Comparison of ENCODE assay signal across 1 cellular context in genomic region chr15:89243691-89244511, GRCh38.
A peak's percentile ranks its signal among the peaks of the same experiment; 100 is the strongest.
TF ChIP-seq lines count a peak whose summit lies in the region.

TSS of gene FANCI (plus strand) at chr15:89243979. CDS start at chr15:89247648, 3,669 bp downstream.

TF ChIP-seq in HEK293, 187 proteins besides CTCF, POLR2A, EP300 and RAD21 (continued from another document and continues in another):
- TF ChIP-seq PRDM2 (tag by site-specific recombination; IDR thresholded peaks at IDR 0.05; ENCODE audit: borderline replicate concordance) (no peak), ZNF391 (tag by site-specific recombination; IDR thresholded peaks at IDR 0.05; ENCODE audit: borderline replicate concordance, low read depth) (no peak), ZBTB49 (tag by site-specific recombination; IDR thresholded peaks at IDR 0.05; ENCODE audit: low read depth) (no peak), ZNF202 (tag by site-specific recombination; IDR thresholded peaks at IDR 0.05; ENCODE audit: borderline replicate concordance) (no peak), ZNF23 (tag by site-specific recombination; IDR thresholded peaks at IDR 0.05; ENCODE audit: borderline replicate concordance) (no peak), ZNF398 (tag by site-specific recombination; IDR thresholded peaks at IDR 0.05) (no peak), ZIC2 (tag by site-specific recombination; IDR thresholded peaks at IDR 0.05) (peak; percentile 83), ZNF645 (tag by site-specific recombination; IDR thresholded peaks at IDR 0.05) (no peak), ZNF146 (tag by site-specific recombination; IDR thresholded peaks at IDR 0.05) (no peak), ZNF18 (tag by site-specific recombination; IDR thresholded peaks at IDR 0.05) (no peak), BCL11A (tag by site-specific recombination; IDR thresholded peaks at IDR 0.05; ENCODE audit: low read depth) (no peak), ZNF621 (tag by site-specific recombination; IDR thresholded peaks at IDR 0.05) (no peak), KLF8 (tag by site-specific recombination; IDR thresholded peaks at IDR 0.05) (peak; percentile 63), ZNF580 (tag by site-specific recombination; IDR thresholded peaks at IDR 0.05) (0 out of 2 replicates have a peak, but pooled peaks have one; percentile 39), ZBTB20 (tag by site-specific recombination; IDR thresholded peaks at IDR 0.05) (peak; percentile 61; the same call in 1 of the 2 replicates), ZNF148 (tag by site-specific recombination; IDR thresholded peaks at IDR 0.05; ENCODE audit: borderline replicate concordance) (no peak), ZNF585B (tag by site-specific recombination; IDR thresholded peaks at IDR 0.05) (no peak), YY1 (tag by site-specific recombination; IDR thresholded peaks at IDR 0.05) (no peak; the same call in 1 of the 2 replicates), KLF7 (tag by site-specific recombination; IDR thresholded peaks at IDR 0.05; ENCODE audit: borderline replicate concordance) (no peak; the same call in 1 of the 2 replicates), MZF1 (tag by site-specific recombination; IDR thresholded peaks at IDR 0.05; ENCODE audit: borderline replicate concordance) (no peak), ZBTB17 (tag by site-specific recombination; IDR thresholded peaks at IDR 0.05) (peak; percentile 95), ZNF341 (tag by site-specific recombination; IDR thresholded peaks at IDR 0.05; ENCODE audit: low read depth) (peak; percentile 82; the same call in 1 of the 2 replicates), ZNF664 (tag by site-specific recombination; IDR thresholded peaks at IDR 0.05) (no peak), HIC1 (tag by site-specific recombination; IDR thresholded peaks at IDR 0.05) (no peak), ZNF324 (tag by site-specific recombination; IDR thresholded peaks at IDR 0.05) (no peak; the same call in 1 of the 2 replicates), ZNF394 (tag by site-specific recombination; IDR thresholded peaks at IDR 0.05; ENCODE audit: borderline replicate concordance) (peak; percentile 30; the same call in 1 of the 2 replicates), TCF7L2 (IDR thresholded peaks at IDR 0.05; ENCODE audit: borderline replicate concordance, low read depth, low read length) (no peak; the same call in 1 of the 2 replicates), ZSCAN23 (tag by site-specific recombination; IDR thresholded peaks at IDR 0.05) (no peak), TRIM28 (IDR thresholded peaks at IDR 0.05; ENCODE audit: borderline replicate concordance, low read length) (peak; percentile 87; the same call in 1 of the 2 replicates), ZXDB (tag by site-specific recombination; IDR thresholded peaks at IDR 0.05) (peak; percentile 74), ZBTB6 (tag by site-specific recombination; IDR thresholded peaks at IDR 0.05) (no peak), ZNF449 (tag by site-specific recombination; IDR thresholded peaks at IDR 0.05) (no peak)
